10 cellular contexts compared by ENCODE assay signal in genomic region chr2:224969633-224970292, GRCh38.
A peak's percentile ranks its signal among the peaks of the same experiment; 100 is the strongest.
DNase-seq lines count a peak whose midpoint lies in the region; ATAC-seq and TF ChIP-seq lines count a peak whose summit lies in the region.
"Had no signal": no experiment of that assay in that cellular context is flagged by ENCODE, and none has a peak within 500 bp of the region (broad histone marks: within the 10 kb centered on the region; RNA-seq: fewer than 3 reads in every experiment).

No MANE protein-coding gene starts in this region.

- H3K9me3 ChIP-seq in BLaER1 treated with 17β-estradiol and CSF1 and Interleukin-3, amounts not matched to agents 10 nM and 100 nM (replicated peaks in 1 of 11): peaks cover 0 to 7% (median 0%) of the 10 kb centered on the region in 11 experiments; a peak in 2 of 22 replicates
- H3K9me3 ChIP-seq in ascending aorta: no peaks in the 10 kb centered on the region

- H3K4me1 ChIP-seq in BLaER1 treated with 17β-estradiol and CSF1 and Interleukin-3, amounts not matched to agents 10 nM and 100 nM: peaks cover 33 to 56% (median 46%) of the 10 kb centered on the region in 10 experiments
- H3K4me1 ChIP-seq in ascending aorta: peaks cover 5 to 18% of the 10 kb centered on the region in 2 donors

- intact Hi-C loops in ascending aorta (cut with DNase I): loop anchor here (5.0 to 10.0 kb wide), 2 partner anchors 37 to 385 kb away; partner anchors contain the start of gene CUL3

- H3K4me3 ChIP-seq in BLaER1 treated with 17β-estradiol and CSF1 and Interleukin-3, amounts not matched to agents 10 nM and 100 nM: no peak overlapping the region
- peak overlapping the region in 1 of 2 donors; percentile 35 for H3K4me3 ChIP-seq in ascending aorta

- ATAC-seq in GM19023 (IDR thresholded peaks at IDR 0.05; ENCODE audit: unreplicated experiment): peak; percentile 56
- peak; percentile 38 for ATAC-seq in HG02981 (IDR thresholded peaks at IDR 0.05; ENCODE audit: unreplicated experiment)

- peaks cover 0 to 18% (median 0%) of the 10 kb centered on the region in 11 experiments; a peak in 5 of 22 replicates for H4K20me1 ChIP-seq in BLaER1 treated with 17β-estradiol and CSF1 and Interleukin-3, amounts not matched to agents 10 nM and 100 nM

- DNase-seq in ascending aorta (ENCODE audit: low spot score in 2 of 2): no peak
- DNase-seq in amygdala (lab: John Stamatoyannopoulos, UW): no peak
- no peak for DNase-seq in NCI-H510A treated with DMSO at 0.1 percent for 48 hours (lab: John Stamatoyannopoulos, UW)
- no peak for DNase-seq in NCI-H187 treated with DMSO at 0.1 percent for 48 hours (lab: John Stamatoyannopoulos, UW)
- DNase-seq in nucleus accumbens (lab: John Stamatoyannopoulos, UW): no peak
- DNase-seq: activated CD8-positive, alpha-beta memory T cell treated with anti-CD3 and anti-CD28 coated beads, Interleukin-2, amount 50 U/mL, for 48 hours; SIG-M5 had no signal

- no peak overlapping the region for H3K9ac ChIP-seq in BLaER1 treated with 17β-estradiol and CSF1 and Interleukin-3, amounts not matched to agents 10 nM and 100 nM

- TF ChIP-seq CTCF in ascending aorta (IDR thresholded peaks at IDR 0.05): no peak

- H3K4me2 ChIP-seq in BLaER1 treated with 17β-estradiol and CSF1 and Interleukin-3, amounts not matched to agents 10 nM and 100 nM: peak overlapping the region; percentile 19 to 78 (median 58)

- H3K36me3 ChIP-seq in BLaER1 treated with 17β-estradiol and CSF1 and Interleukin-3, amounts not matched to agents 10 nM and 100 nM: peaks cover 0 to under 1% (median 0%) of the 10 kb centered on the region in 11 experiments; a peak in 1 of 22 replicates
- H3K36me3 ChIP-seq in ascending aorta: no peaks in the 10 kb centered on the region

- no peak overlapping the region for H3K27ac ChIP-seq in BLaER1 treated with 17β-estradiol and CSF1 and Interleukin-3, amounts not matched to agents 10 nM and 100 nM
- H3K27ac ChIP-seq in ascending aorta: peak overlapping the region; percentile 31 to 54

- H3K27me3 ChIP-seq in BLaER1 treated with 17β-estradiol and CSF1 and Interleukin-3, amounts not matched to agents 10 nM and 100 nM: no peaks in the 10 kb centered on the region
- H3K27me3 ChIP-seq in ascending aorta: no peaks in the 10 kb centered on the region

Comparison
In these comparisons a context has a peak if more than half of its experiments do, and no peak if none do; other contexts are left out.
1. H3K27ac ChIP-seq: peak in ascending aorta (2 of 2); none in BLaER1 treated with 17β-estradiol and CSF1 and Interleukin-3, amounts not matched to agents 10 nM and 100 nM (0 of 11).